In the genomic region with DNA sequence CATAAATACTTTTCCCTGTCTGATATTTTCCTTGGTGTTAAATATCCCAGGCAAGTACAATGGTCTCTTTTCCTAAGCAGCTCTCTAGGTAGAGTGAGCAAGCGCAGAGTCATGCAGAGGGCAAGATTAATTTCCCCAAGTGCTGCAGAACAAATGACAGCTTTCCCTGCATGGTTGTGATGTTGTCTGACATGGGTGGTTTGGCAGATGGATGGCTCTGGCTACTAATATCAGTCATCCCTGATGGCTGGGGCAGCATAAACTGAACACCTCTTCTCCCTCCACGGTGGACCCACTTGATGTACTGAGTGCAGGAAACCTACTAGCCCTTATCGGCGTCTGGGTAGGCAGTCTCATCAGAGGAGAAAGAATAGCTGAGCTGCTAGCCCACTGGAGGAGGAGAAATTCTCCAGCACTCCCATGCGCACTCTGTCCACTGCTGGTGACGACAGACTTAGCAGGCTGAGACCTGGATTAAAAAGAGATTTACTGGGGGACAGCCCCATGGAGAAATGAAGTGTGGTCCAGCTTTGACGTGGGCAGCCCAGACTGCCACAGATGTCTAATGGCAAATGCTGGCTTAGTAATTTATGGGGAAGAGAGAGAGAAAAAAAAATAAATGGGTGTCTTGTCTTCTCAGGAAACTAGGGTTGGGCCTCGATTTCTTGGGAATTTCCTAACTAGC, we compare ENCODE assay signal across 1 cellular context.
TF ChIP-seq lines count a peak whose summit lies in the region.

No MANE protein-coding gene starts in this region.

TF ChIP-seq in WTC11, 78 proteins besides CTCF, POLR2A, EP300 and RAD21 (continued from another document):
- TF ChIP-seq, protein P1, sequence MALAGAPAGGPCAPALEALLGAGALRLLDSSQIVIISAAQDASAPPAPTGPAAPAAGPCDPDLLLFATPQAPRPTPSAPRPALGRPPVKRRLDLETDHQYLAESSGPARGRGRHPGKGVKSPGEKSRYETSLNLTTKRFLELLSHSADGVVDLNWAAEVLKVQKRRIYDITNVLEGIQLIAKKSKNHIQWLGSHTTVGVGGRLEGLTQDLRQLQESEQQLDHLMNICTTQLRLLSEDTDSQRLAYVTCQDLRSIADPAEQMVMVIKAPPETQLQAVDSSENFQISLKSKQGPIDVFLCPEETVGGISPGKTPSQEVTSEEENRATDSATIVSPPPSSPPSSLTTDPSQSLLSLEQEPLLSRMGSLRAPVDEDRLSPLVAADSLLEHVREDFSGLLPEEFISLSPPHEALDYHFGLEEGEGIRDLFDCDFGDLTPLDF (CRISPR knock-in tag; IDR thresholded peaks at IDR 0.05): no peak
TF ChIP-seq in WTC11: peak in this region for 0.
